In genomic region chr13:76638882-76639281, GRCh38 we compare ENCODE assay signal across 1 cellular context.
TF ChIP-seq lines count a peak whose summit lies in the region.

No MANE protein-coding gene starts in this region.

TF ChIP-seq in IMR-90, 13 proteins besides CTCF, POLR2A, EP300 and RAD21 (continued from another document):
- TF ChIP-seq NFE2L2 (IDR thresholded peaks at IDR 0.05; ENCODE audit: low read depth, low read length) = no peak
